Comparison of ENCODE assay signal across 15 cellular contexts in the genomic region with DNA sequence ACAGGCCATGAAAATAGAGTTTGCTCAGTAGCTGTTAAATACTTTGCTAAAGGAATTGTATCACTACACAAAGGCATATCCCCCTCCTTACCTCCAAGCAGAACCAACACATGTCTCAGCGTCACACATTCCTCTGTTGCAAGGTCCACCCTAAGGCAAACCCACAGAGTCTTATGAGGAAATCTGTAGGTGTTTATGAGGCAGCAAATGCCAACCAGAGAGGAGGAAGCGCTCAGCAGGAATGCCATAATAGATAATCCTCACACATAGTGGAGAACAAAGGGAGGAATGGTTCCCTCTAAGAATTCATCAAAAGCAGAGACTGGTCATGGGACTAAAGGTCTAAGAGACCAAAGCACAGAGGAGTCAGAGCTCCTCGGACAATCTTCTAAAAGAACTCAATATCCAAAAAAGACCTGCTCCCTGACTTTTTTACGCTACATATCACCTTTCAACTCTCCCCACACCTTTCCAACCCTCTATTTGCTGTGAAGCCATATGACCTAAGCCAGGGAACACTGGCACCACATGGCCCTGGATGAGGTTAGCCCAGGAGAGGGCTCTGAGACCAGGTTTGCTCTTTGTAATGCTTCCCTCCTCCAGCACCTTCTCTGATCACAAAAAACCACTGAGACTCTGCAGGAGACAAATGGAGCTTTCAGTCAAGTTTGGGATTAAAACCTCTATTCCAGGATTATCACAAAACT. TPM values are rescaled to one million over a fixed set of nuclear protein-coding genes. Genes with fewer than 3 reads are reported as not detected.
DNase-seq lines count a peak whose midpoint lies in the region; ATAC-seq and TF ChIP-seq lines count a peak whose summit lies in the region.
"Had no signal": no experiment of that assay in that cellular context is flagged by ENCODE, and none has a peak within 500 bp of the region (broad histone marks: within the 10 kb centered on the region; RNA-seq: fewer than 3 reads in every experiment).

No MANE protein-coding gene starts in this region.

- dilution Hi-C loops in mammary epithelial cell (cut with HindIII; ENCODE audit: low sequenced_read_pairs), result no loop called here

- ATAC-seq in GM21360 (IDR thresholded peaks at IDR 0.05; ENCODE audit: unreplicated experiment) (no peak), Right ventricle myocardium inferior (no peak)

- H2AFZ ChIP-seq in mammary epithelial cell (ENCODE audit: low read depth, low read length) (no peak overlapping the region), SK-N-SH (ENCODE audit: low read depth) (no peak overlapping the region)

- 29% methylated on average over 4 of the region's 4 CpGs for WGBS in mammary epithelial cell (ENCODE audit: low coverage, missing lambda C conversion rate)
- 77% methylated on average over 4 of the region's 4 CpGs for WGBS in liver
- 94% methylated on average over 4 of the region's 4 CpGs for WGBS in SK-N-SH (ENCODE audit: low lambda C conversion rate)

- H3K9ac ChIP-seq in mammary epithelial cell (ENCODE audit: insufficient read depth, low read length) (no peak overlapping the region), liver (ENCODE audit: low read depth in 1 of 2, low read length in 2 of 2) (no peak overlapping the region), SK-N-SH (no peak overlapping the region)

- peak; percentile 91 for DNase-seq in COLO829 (ENCODE audit: low spot score)
- DNase-seq in LHCN-M2 (ENCODE audit: low read depth), result peak; percentile 22
- DNase-seq in mammary epithelial cell, result peak; percentile 87
- no peak for DNase-seq in SK-N-SH
- DNase-seq in Right ventricle myocardium inferior (ENCODE audit: missing footprints), result no peak
- no peak for DNase-seq in HCEC 1CT
- DNase-seq: activated CD4-positive, CD25-positive, alpha-beta regulatory T cell; activated T-cell treated with anti-CD3 and anti-CD28 coated beads for 4 hours; amniotic stem cell; DMS79 treated with DMSO at 0.1 percent for 48 hours; NCI-H1417; NCI-H526 had no signal

- POLR2A ChIA-PET in SK-N-SH (lab: Yijun Ruan, JAX), result no interaction called here

- H3F3A ChIP-seq in SK-N-SH (replicated peaks; ENCODE audit: insufficient read depth), result no peaks in the 10 kb centered on the region

- H3K4me3 ChIP-seq in mammary epithelial cell (replicated peaks in 1 of 3; ENCODE audit: insufficient read depth in 1 of 3, low read depth in 2 of 3, low read length in 3 of 3) (no peak overlapping the region), liver (ENCODE audit: low read depth in 1 of 3, low read length in 3 of 3) (no peak overlapping the region), SK-N-SH (ENCODE audit: low read depth in 2 of 2, low read length in 1 of 2) (no peak overlapping the region)
- H3K4me3 ChIP-seq: HAP-1 had no signal

- in situ Hi-C loops in mammary epithelial cell (cut with MboI; ENCODE audit: low sequenced_read_pairs in 2 of 2), result no loop called here

- intact Hi-C loops in mammary epithelial cell (cut with micrococcal nuclease), result no loop called here
- intact Hi-C loops in Right ventricle myocardium inferior (cut with DNase I), result loop anchor here (1.0 kb wide), 1 partner anchor 15 kb away; no protein-coding TSS in a partner anchor

- TF ChIP-seq CTCF in mammary epithelial cell (conservative IDR thresholded peaks at IDR 0.05 in 1 of 2, IDR thresholded peaks at IDR 0.05 in 1 of 2; ENCODE audit: extremely low read depth in 1 of 2, insufficient read depth in 1 of 2, low read depth in 1 of 2, low read length in 2 of 2) (no peak), liver (IDR thresholded peaks at IDR 0.05; ENCODE audit: low read depth, low read length, missing input control) (no peak), SK-N-SH (IDR thresholded peaks at IDR 0.05) (no peak)

- no TSS peak for BruUV-seq in mammary epithelial cell (replicated peaks; lab: Mats Ljungman, UMichigan)

- H3K27ac ChIP-seq in mammary epithelial cell (ENCODE audit: insufficient read depth, low read depth, low read length), result peak overlapping the region; percentile 45
- H3K27ac ChIP-seq in liver (ENCODE audit: low read depth in 1 of 2, low read length in 2 of 2), result no peak overlapping the region
- no peak overlapping the region for H3K27ac ChIP-seq in SK-N-SH (ENCODE audit: low read depth in 2 of 2, low read length in 1 of 2)

- CTCF ChIA-PET in mammary epithelial cell (lab: Charles Lee; ENCODE audit: low non-redundant PET) (no interaction called here), SK-N-SH (lab: Yijun Ruan, JAX) (interaction anchor here (0.8 to 1.1 kb wide), 3 partner anchors 9 to 791 kb away, joined by 3 read pairs; no protein-coding TSS in a partner anchor)

- no peaks in the 10 kb centered on the region for H3K9me2 ChIP-seq in SK-N-SH

- peaks cover 92% of the 10 kb centered on the region for H3K79me2 ChIP-seq in mammary epithelial cell (ENCODE audit: insufficient read depth, low read length)
- H3K79me2 ChIP-seq in SK-N-SH (ENCODE audit: insufficient read depth), result peaks cover 86% of the 10 kb centered on the region

- no peaks in the 10 kb centered on the region for H4K20me1 ChIP-seq in mammary epithelial cell (ENCODE audit: insufficient read depth, low read length)
- peaks cover 68% of the 10 kb centered on the region for H4K20me1 ChIP-seq in SK-N-SH (ENCODE audit: insufficient read depth)

- H3K9me3 ChIP-seq in mammary epithelial cell (replicated peaks; ENCODE audit: insufficient read depth, low read length) (no peaks in the 10 kb centered on the region), liver (ENCODE audit: control insufficient read depth in 4 of 4, low read length in 3 of 4) (no peaks in the 10 kb centered on the region), SK-N-SH (no peaks in the 10 kb centered on the region)
- H3K9me3 ChIP-seq: HAP-1 had no signal

- H3K36me3 ChIP-seq in mammary epithelial cell (ENCODE audit: insufficient read depth, low read length) (no peaks in the 10 kb centered on the region), liver (ENCODE audit: control insufficient read depth in 4 of 4, insufficient read depth in 3 of 4, low read depth in 1 of 4, low read length in 3 of 4) (peaks cover 0 to 4% (median 1%) of the 10 kb centered on the region in 4 donors), SK-N-SH (replicated peaks in 1 of 2; ENCODE audit: control insufficient read depth in 1 of 2, insufficient read depth in 2 of 2, low read length in 1 of 2) (peaks cover 0 to 17% of the 10 kb centered on the region in 2 experiments)
- H3K36me3 ChIP-seq: HAP-1 had no signal

- no peaks in the 10 kb centered on the region for H3K27me3 ChIP-seq in mammary epithelial cell (ENCODE audit: insufficient read depth, low read length)
- H3K27me3 ChIP-seq in liver (ENCODE audit: control insufficient read depth in 4 of 4, insufficient read depth in 4 of 4, low read length in 3 of 4), result no peaks in the 10 kb centered on the region
- H3K27me3 ChIP-seq in SK-N-SH (ENCODE audit: insufficient read depth), result no peaks in the 10 kb centered on the region

- H3K4me1 ChIP-seq in mammary epithelial cell (ENCODE audit: insufficient read depth, low read length), result peaks cover 18% of the 10 kb centered on the region
- peaks cover 14 to 84% (median 70%) of the 10 kb centered on the region in 4 donors for H3K4me1 ChIP-seq in liver (ENCODE audit: control insufficient read depth in 4 of 4, insufficient read depth in 4 of 4, low read length in 3 of 4)
- H3K4me1 ChIP-seq in SK-N-SH (ENCODE audit: control insufficient read depth in 1 of 2, insufficient read depth in 2 of 2, low read depth in 1 of 2, low read length in 1 of 2), result no peaks in the 10 kb centered on the region; a peak in 1 of 4 replicates

- no peak for TF ChIP-seq RAD21 in liver (IDR thresholded peaks at IDR 0.05)
- no peak for TF ChIP-seq RAD21 in SK-N-SH (IDR thresholded peaks at IDR 0.05; ENCODE audit: low read length)

- TF ChIP-seq EP300 in SK-N-SH (IDR thresholded peaks at IDR 0.05; ENCODE audit: borderline replicate concordance in 1 of 2, low read depth in 1 of 2, low read length in 1 of 2), result no peak

- H3K4me2 ChIP-seq in mammary epithelial cell (ENCODE audit: insufficient read depth, low read depth, low read length) (peak overlapping the region; percentile 53), SK-N-SH (no peak overlapping the region)

TF ChIP-seq in liver, 16 proteins besides CTCF, POLR2A, EP300 and RAD21:
- TF ChIP-seq RXRA (IDR thresholded peaks at IDR 0.05), result peak; percentile 15
- TF ChIP-seq EGR1 (IDR thresholded peaks at IDR 0.05; ENCODE audit: low read depth in 2 of 2), result no peak
TF ChIP-seq in liver: peak in this region for 1.

TF ChIP-seq in SK-N-SH, 30 proteins besides CTCF, POLR2A, EP300 and RAD21:
- TF ChIP-seq TAF1 (IDR thresholded peaks at IDR 0.05; ENCODE audit: borderline replicate concordance, low read depth, low read length) (no peak), NRF1 (IDR thresholded peaks at IDR 0.05; ENCODE audit: low read depth, low read length) (no peak), RXRA (IDR thresholded peaks at IDR 0.05; ENCODE audit: borderline replicate concordance, low read depth) (no peak), POLR2AphosphoS5 (IDR thresholded peaks at IDR 0.05; ENCODE audit: low read depth, low read length) (no peak), GATA2 (CRISPR knock-in tag; IDR thresholded peaks at IDR 0.05) (no peak), SIN3A (IDR thresholded peaks at IDR 0.05; ENCODE audit: borderline replicate concordance, low read depth, low read length) (no peak), EZH2phosphoT487 (IDR thresholded peaks at IDR 0.05; ENCODE audit: borderline replicate concordance, low read depth) (no peak), NFIC (IDR thresholded peaks at IDR 0.05; ENCODE audit: borderline replicate concordance) (no peak)
- TF ChIP-seq, protein P1, sequence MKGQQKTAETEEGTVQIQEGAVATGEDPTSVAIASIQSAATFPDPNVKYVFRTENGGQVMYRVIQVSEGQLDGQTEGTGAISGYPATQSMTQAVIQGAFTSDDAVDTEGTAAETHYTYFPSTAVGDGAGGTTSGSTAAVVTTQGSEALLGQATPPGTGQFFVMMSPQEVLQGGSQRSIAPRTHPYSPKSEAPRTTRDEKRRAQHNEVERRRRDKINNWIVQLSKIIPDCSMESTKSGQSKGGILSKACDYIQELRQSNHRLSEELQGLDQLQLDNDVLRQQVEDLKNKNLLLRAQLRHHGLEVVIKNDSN (IDR thresholded peaks at IDR 0.05; ENCODE audit: borderline replicate concordance, low read depth), result no peak

RNA-seq across cellular contexts. Expression of a gene that starts 7.3 kb away (rescaled TPM):
- total RNA-seq in LHCN-M2 (2014; rRNA removed) (22.2 and 24.7 TPM in 2 replicates), mammary epithelial cell (10 to 100 TPM; 31.5 to 33.7 TPM), liver (100 to 1,000 TPM in 1 of 2 donors, 10 to 100 TPM in 1; 45.6 to 116 TPM), Right ventricle myocardium inferior (10.7 TPM)
- 8.9 TPM for polyA plus RNA-seq in LHCN-M2 (2012)
- polyA plus RNA-seq in mammary epithelial cell (21.4 TPM), liver (10 to 100 TPM; 52.4 to 75.4 TPM), SK-N-SH (2012; rRNA removed) (16.0 and 20.0 TPM in 2 replicates)
- polyA minus RNA-seq in mammary epithelial cell, result 42.7 TPM
- polyA plus RNA-seq in SK-N-SH (2012; cell fraction: cytosol; rRNA removed), result 17.7 and 17.9 TPM in 2 replicates
- polyA plus RNA-seq in SK-N-SH (2012; cell fraction: nucleus; rRNA removed), result 21.0 and 37.5 TPM in 2 replicates

Comparison
In these comparisons a context has a peak if more than half of its experiments do, and no peak if none do; other contexts are left out.
1. DNase-seq: peak in COLO829 (single experiment), LHCN-M2 (single experiment) and mammary epithelial cell (single experiment); none in SK-N-SH (single experiment), Right ventricle myocardium inferior (single experiment) and HCEC 1CT (single experiment).